Comparison of ENCODE assay signal across 8 cellular contexts in genomic region chr11:64306563-64306875, GRCh38. TPM values are rescaled to one million over a fixed set of nuclear protein-coding genes. Genes with fewer than 3 reads are reported as not detected.
DNase-seq lines count a peak whose midpoint lies in the region; ATAC-seq and TF ChIP-seq lines count a peak whose summit lies in the region.

No MANE protein-coding gene starts in this region.

- H3K9me3 Mint-ChIP-seq in naive B cell: no peaks in the 10 kb centered on the region

- intact Hi-C loops in dorsolateral prefrontal cortex (cut with DNase I): no loop called here

- DNase-seq in AG04450 (ENCODE audit: low read depth, low spot score) (no peak), LNCaP clone FGC (ENCODE audit: low read depth) (no peak), dorsolateral prefrontal cortex (no peak), naive B cell (no peak), NCI-H1048 (lab: John Stamatoyannopoulos, UW) (no peak), COLO829 (ENCODE audit: low spot score) (no peak), SW480 (ENCODE audit: low spot score) (no peak), T1000 (lab: John Stamatoyannopoulos, UW) (no peak)

- H3K27ac Mint-ChIP-seq in naive B cell: peak overlapping the region; percentile 89 to 98 (median 96)

- H3K4me3 ChIP-seq in AG04450 (ENCODE audit: low read depth, low read length) (peak overlapping the region; percentile 76), LNCaP clone FGC (ENCODE audit: low read depth, low read length) (peak overlapping the region; percentile 69), dorsolateral prefrontal cortex (peak overlapping the region; percentile 47 to 93 (median 77))

- TF ChIP-seq CTCF in AG04450 (IDR thresholded peaks at IDR 0.05; ENCODE audit: low read depth, low read length) (no peak), LNCaP clone FGC (IDR thresholded peaks at IDR 0.05; ENCODE audit: control insufficient read depth, extremely low read depth, insufficient read depth) (no peak), dorsolateral prefrontal cortex (IDR thresholded peaks at IDR 0.05 in 54 of 56, conservative IDR thresholded peaks at IDR 0.05 in 2 of 56; ENCODE audit: low read depth in 1 of 56, partially characterized antibody in 56 of 56) (no peak)

- ATAC-seq in naive B cell (ENCODE audit: low read depth in 2 of 2): no peak

- POLR2A ChIA-PET in AG04450 (lab: Yijun Ruan, JAX): no interaction called here

- no peaks in the 10 kb centered on the region; the same call in 1 of the 2 replicates for H3K9me3 ChIP-seq in AG04450 (ENCODE audit: control insufficient read depth, insufficient read depth, low read length)

- CTCF ChIA-PET in AG04450 (lab: Charles Lee): interaction anchor here (0.6 kb wide), 1 partner anchor 48 kb away, joined by 6 read pairs; no protein-coding TSS in a partner anchor

- peak overlapping the region; percentile 94 to 100 (median 98) for H3K4me3 Mint-ChIP-seq in naive B cell

- peaks cover 0 to 10% (median 5%) of the 10 kb centered on the region in 3 donors for H3K27me3 Mint-ChIP-seq in naive B cell

- H3K4me1 Mint-ChIP-seq in naive B cell: peaks cover 10 to 39% (median 30%) of the 10 kb centered on the region in 3 donors

- H3K36me3 Mint-ChIP-seq in naive B cell: no peaks in the 10 kb centered on the region

- H3K27ac ChIP-seq in AG04450 (ENCODE audit: low read depth, low read length): no peak overlapping the region
- peak overlapping the region in 52 of 59 donors; percentile 19 to 98 (median 78) for H3K27ac ChIP-seq in dorsolateral prefrontal cortex

- H3K27me3 ChIP-seq in AG04450 (ENCODE audit: control insufficient read depth, insufficient read depth, low read length) (no peaks in the 10 kb centered on the region), dorsolateral prefrontal cortex (no peaks in the 10 kb centered on the region)

RNA-seq across cellular contexts. Expression of gene ESRRA, which starts 1.2 kb away (rescaled TPM):
- polyA plus RNA-seq in AG04450 (2011; rRNA removed) (5.5 and 7.4 TPM in 2 replicates), naive B cell (ENCODE audit: low read depth in 6 of 6) (1 to 10 TPM; 3.4 to 8.5 (median 6.5) TPM)
- polyA minus RNA-seq in AG04450 (2011; rRNA and poly(A)+ RNA removed): 5.6 and 6.0 TPM in 2 replicates
- total RNA-seq in dorsolateral prefrontal cortex: 10 to 100 TPM; 20.7 to 65.0 (median 36.4) TPM

RNA-seq across cellular contexts. Expression of gene CATSPERZ, which starts 6.4 kb away (rescaled TPM):
- 0.14 TPM in 1 of 2 replicates, not detected in the other for polyA plus RNA-seq in AG04450 (2011; rRNA removed)
- polyA minus RNA-seq in AG04450 (2011; rRNA and poly(A)+ RNA removed): not detected in 2 replicates
- total RNA-seq in dorsolateral prefrontal cortex: 1 to 10 TPM in 115 of 120 experiments, under 1 TPM in 3, not detected in 2; 0.69 to 9.3 (median 3.0) TPM
- not detected for polyA plus RNA-seq in naive B cell (ENCODE audit: low read depth in 6 of 6)

RNA-seq across cellular contexts. Expression of gene TRMT112, which starts 10.8 kb away (rescaled TPM):
- polyA plus RNA-seq in AG04450 (2011; rRNA removed) (194 and 208 TPM in 2 replicates), naive B cell (ENCODE audit: low read depth in 6 of 6) (100 to 1,000 TPM; 445 to 606 (median 521) TPM)
- polyA minus RNA-seq in AG04450 (2011; rRNA and poly(A)+ RNA removed): 55.9 and 73.8 TPM in 2 replicates
- total RNA-seq in dorsolateral prefrontal cortex: 100 to 1,000 TPM in 110 of 120 experiments, 10 to 100 TPM in 10; 72.8 to 158 (median 122) TPM

RNA-seq across cellular contexts. Expression of gene PRDX5, which starts 11.4 kb away (rescaled TPM):
- polyA plus RNA-seq in AG04450 (2011; rRNA removed): 366 and 383 TPM in 2 replicates
- polyA minus RNA-seq in AG04450 (2011; rRNA and poly(A)+ RNA removed): 78.3 and 84.2 TPM in 2 replicates
- 100 to 1,000 TPM; 101 to 340 (median 208) TPM for total RNA-seq in dorsolateral prefrontal cortex
- polyA plus RNA-seq in naive B cell (ENCODE audit: low read depth in 6 of 6): 100 to 1,000 TPM; 229 to 385 (median 248) TPM

RNA-seq across cellular contexts. Expression of gene KCNK4, which starts 15.4 kb away (rescaled TPM):
- polyA plus RNA-seq in AG04450 (2011; rRNA removed) (not detected in 2 replicates), naive B cell (ENCODE audit: low read depth in 6 of 6) (not detected)
- not detected in 2 replicates for polyA minus RNA-seq in AG04450 (2011; rRNA and poly(A)+ RNA removed)
- total RNA-seq in dorsolateral prefrontal cortex: 10 to 100 TPM in 29 of 120 experiments, 1 to 10 TPM in 91; 2.4 to 12.7 (median 8.0) TPM
